ENCODE assay signal across 1 cellular context in the genomic region with DNA sequence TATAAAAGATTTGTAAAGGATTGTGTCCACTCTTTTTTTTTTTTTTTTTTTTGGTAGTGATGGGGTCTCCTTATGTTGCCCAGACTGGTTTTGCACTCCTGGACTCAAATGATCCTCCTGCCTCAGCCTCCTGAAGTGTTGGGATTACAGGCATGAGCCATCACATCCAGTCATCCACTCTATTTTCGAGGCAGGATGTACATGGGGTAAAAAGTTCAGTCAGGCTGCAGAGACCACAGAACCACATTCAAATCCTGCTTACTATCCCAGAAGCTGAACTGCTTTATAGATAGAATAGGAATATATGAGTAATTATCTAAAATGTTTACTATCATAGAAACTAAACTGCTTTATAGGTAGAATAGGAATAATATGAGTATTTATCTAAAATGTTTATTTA.
TF ChIP-seq lines count a peak whose summit lies in the region.

No MANE protein-coding gene starts in this region.

TF ChIP-seq in IMR-90, 13 proteins besides CTCF, POLR2A, EP300 and RAD21:
- TF ChIP-seq CHD1 (IDR thresholded peaks at IDR 0.05; ENCODE audit: low read depth, low read length) (no peak), MXI1 (IDR thresholded peaks at IDR 0.05; ENCODE audit: borderline replicate concordance, low read depth, low read length) (no peak), MAZ (IDR thresholded peaks at IDR 0.05; ENCODE audit: borderline replicate concordance, low read depth, low read length) (no peak), BHLHE40 (IDR thresholded peaks at IDR 0.05; ENCODE audit: low read depth, low read length) (no peak), CEBPB (IDR thresholded peaks at IDR 0.05; ENCODE audit: low read depth, low read length) (no peak), RCOR1 (IDR thresholded peaks at IDR 0.05; ENCODE audit: insufficient replicate concordance, low read length) (no peak), FOS (IDR thresholded peaks at IDR 0.05; ENCODE audit: low read depth, low read length) (no peak), RFX5 (IDR thresholded peaks at IDR 0.05; ENCODE audit: low read depth, low read length) (no peak), MAFK (IDR thresholded peaks at IDR 0.05; ENCODE audit: low read depth, low read length) (no peak)
- TF ChIP-seq, protein P1, sequence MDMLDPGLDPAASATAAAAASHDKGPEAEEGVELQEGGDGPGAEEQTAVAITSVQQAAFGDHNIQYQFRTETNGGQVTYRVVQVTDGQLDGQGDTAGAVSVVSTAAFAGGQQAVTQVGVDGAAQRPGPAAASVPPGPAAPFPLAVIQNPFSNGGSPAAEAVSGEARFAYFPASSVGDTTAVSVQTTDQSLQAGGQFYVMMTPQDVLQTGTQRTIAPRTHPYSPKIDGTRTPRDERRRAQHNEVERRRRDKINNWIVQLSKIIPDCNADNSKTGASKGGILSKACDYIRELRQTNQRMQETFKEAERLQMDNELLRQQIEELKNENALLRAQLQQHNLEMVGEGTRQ (IDR thresholded peaks at IDR 0.05; ENCODE audit: low read depth, low read length), result no peak
- TF ChIP-seq, protein P2, sequence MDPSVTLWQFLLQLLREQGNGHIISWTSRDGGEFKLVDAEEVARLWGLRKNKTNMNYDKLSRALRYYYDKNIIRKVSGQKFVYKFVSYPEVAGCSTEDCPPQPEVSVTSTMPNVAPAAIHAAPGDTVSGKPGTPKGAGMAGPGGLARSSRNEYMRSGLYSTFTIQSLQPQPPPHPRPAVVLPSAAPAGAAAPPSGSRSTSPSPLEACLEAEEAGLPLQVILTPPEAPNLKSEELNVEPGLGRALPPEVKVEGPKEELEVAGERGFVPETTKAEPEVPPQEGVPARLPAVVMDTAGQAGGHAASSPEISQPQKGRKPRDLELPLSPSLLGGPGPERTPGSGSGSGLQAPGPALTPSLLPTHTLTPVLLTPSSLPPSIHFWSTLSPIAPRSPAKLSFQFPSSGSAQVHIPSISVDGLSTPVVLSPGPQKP (IDR thresholded peaks at IDR 0.05; ENCODE audit: borderline replicate concordance, low read depth, low read length), result no peak
